ENCODE assay signal across 2 cellular contexts in genomic region chr16:3485821-3486505, GRCh38.
TF ChIP-seq lines count a peak whose summit lies in the region.

No MANE protein-coding gene starts in this region.

TF ChIP-seq in HCT116, 20 proteins besides CTCF, POLR2A, EP300 and RAD21:
- TF ChIP-seq TCF7L2 (IDR thresholded peaks at IDR 0.05; ENCODE audit: borderline replicate concordance, extremely low read depth, insufficient read depth, insufficient read length) (no peak), SP1 (IDR thresholded peaks at IDR 0.05; ENCODE audit: low read depth) (no peak), ELF1 (IDR thresholded peaks at IDR 0.05; ENCODE audit: borderline replicate concordance, low read depth) (no peak)

TF ChIP-seq in H1, 55 proteins besides CTCF, POLR2A, EP300 and RAD21:
- no peak for TF ChIP-seq RBBP5 (IDR thresholded peaks at IDR 0.05; ENCODE audit: borderline replicate concordance, low read depth, low read length)
- no peak for TF ChIP-seq YY1 (IDR thresholded peaks at IDR 0.05; ENCODE audit: low read depth, low read length)
- TF ChIP-seq, protein P1, sequence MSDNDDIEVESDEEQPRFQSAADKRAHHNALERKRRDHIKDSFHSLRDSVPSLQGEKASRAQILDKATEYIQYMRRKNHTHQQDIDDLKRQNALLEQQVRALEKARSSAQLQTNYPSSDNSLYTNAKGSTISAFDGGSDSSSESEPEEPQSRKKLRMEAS (IDR thresholded peaks at IDR 0.05), result peak; percentile 61
- no peak for TF ChIP-seq TEAD4 (IDR thresholded peaks at IDR 0.05; ENCODE audit: low read depth, low read length)
- TF ChIP-seq GABPA (IDR thresholded peaks at IDR 0.05; ENCODE audit: borderline replicate concordance, insufficient read depth, low read length), result no peak
